10 cellular contexts compared by ENCODE assay signal in genomic region chr4:54318904-54319303, GRCh38.
DNase-seq lines count a peak whose midpoint lies in the region; ATAC-seq, FAIRE-seq and TF ChIP-seq lines count a peak whose summit lies in the region.
"Had no signal": no experiment of that assay in that cellular context is flagged by ENCODE, and none has a peak within 500 bp of the region (broad histone marks: within the 10 kb centered on the region; RNA-seq: fewer than 3 reads in every experiment).

No MANE protein-coding gene starts in this region.

- H3K27ac ChIP-seq in GM12878 (ENCODE audit: control insufficient read depth, insufficient read depth) = no peak overlapping the region
- no peak overlapping the region for H3K27ac ChIP-seq in lower lobe of right lung

- H3K36me3 Mint-ChIP-seq in Caco-2 (ENCODE audit: insufficient read depth, unreplicated experiment) = no peaks in the 10 kb centered on the region
- peaks cover 11% of the 10 kb centered on the region for H3K36me3 Mint-ChIP-seq in activated T-helper 2 cell treated with anti-CD3 and anti-CD28 coated beads, Interferon-gamma antibody, Interleukin-2, Interleukin-4, amounts not matched to agents 10 μg/mL and 5 μg/mL and 100 μg/mL, durations not matched to agents 14 hours and 24 hours and 36 hours (ENCODE audit: low read depth)
- H3K36me3 Mint-ChIP-seq: T-cell had no signal

- CTCF ChIA-PET in Caco-2 (lab: Charles Lee) = interaction anchor here (0.9 to 1.3 kb wide), 2 partner anchors 115 to 127 kb away, joined by 3 to 4 read pairs; no protein-coding TSS in a partner anchor
- CTCF ChIA-PET in GM12878 (lab: Yijun Ruan, JAX) = interaction anchor here (0.7 to 4.7 kb wide), 14 partner anchors 10 to 645 kb away, joined by 3 to 31 read pairs (median 4); no protein-coding TSS in a partner anchor

- intact Hi-C loops in Caco-2 (cut with micrococcal nuclease; ENCODE audit: unreplicated experiment) = no loop called here
- intact Hi-C loops in GM12878 (cut with micrococcal nuclease; ENCODE audit: unreplicated experiment) = no loop called here
- intact Hi-C loops in lower lobe of right lung (cut with DNase I) = no loop called here
- intact Hi-C loops in activated T-helper 2 cell treated with anti-CD3 and anti-CD28 coated beads, Interferon-gamma antibody, Interleukin-2, Interleukin-4, amounts not matched to agents 10 μg/mL and 5 μg/mL and 100 μg/mL, durations not matched to agents 14 hours and 24 hours and 36 hours (cut with micrococcal nuclease) = loop anchor here (5.0 to 10.0 kb wide), 3 partner anchors 123 to 646 kb away; no protein-coding TSS in a partner anchor

- no peaks in the 10 kb centered on the region for H3K27me3 Mint-ChIP-seq in Caco-2 (ENCODE audit: insufficient read depth, unreplicated experiment)
- H3K27me3 Mint-ChIP-seq in activated T-helper 2 cell treated with anti-CD3 and anti-CD28 coated beads, Interferon-gamma antibody, Interleukin-2, Interleukin-4, amounts not matched to agents 10 μg/mL and 5 μg/mL and 100 μg/mL, durations not matched to agents 14 hours and 24 hours and 36 hours (ENCODE audit: low read depth) = no peaks in the 10 kb centered on the region

- no peaks in the 10 kb centered on the region for H3K9me3 ChIP-seq in Caco-2
- no peaks in the 10 kb centered on the region; the same call in 1 of the 3 replicates for H3K9me3 ChIP-seq in GM12878 (replicated peaks; ENCODE audit: control insufficient read depth, insufficient read depth, low read length)
- H3K9me3 ChIP-seq in lower lobe of right lung = no peaks in the 10 kb centered on the region

- H3K27ac Mint-ChIP-seq in Caco-2 (ENCODE audit: unreplicated experiment) = no peak overlapping the region
- no peak overlapping the region for H3K27ac Mint-ChIP-seq in activated T-helper 2 cell treated with anti-CD3 and anti-CD28 coated beads, Interferon-gamma antibody, Interleukin-2, Interleukin-4, amounts not matched to agents 10 μg/mL and 5 μg/mL and 100 μg/mL, durations not matched to agents 14 hours and 24 hours and 36 hours
- H3K27ac Mint-ChIP-seq: T-cell had no signal

- no peaks in the 10 kb centered on the region for H3K9me3 Mint-ChIP-seq in Caco-2 (ENCODE audit: unreplicated experiment)
- peaks cover 4% of the 10 kb centered on the region for H3K9me3 Mint-ChIP-seq in activated T-helper 2 cell treated with anti-CD3 and anti-CD28 coated beads, Interferon-gamma antibody, Interleukin-2, Interleukin-4, amounts not matched to agents 10 μg/mL and 5 μg/mL and 100 μg/mL, durations not matched to agents 14 hours and 24 hours and 36 hours
- H3K9me3 Mint-ChIP-seq: T-cell had no signal

- SMC1A ChIA-PET in GM12878 (lab: Charles Lee; ENCODE audit: uncharacterized antibody, unreplicated experiment) = interaction anchor here (1.0 to 1.3 kb wide), 3 partner anchors 9 to 116 kb away, joined by 3 to 4 read pairs (median 4); no protein-coding TSS in a partner anchor

- POLR2A ChIA-PET in Caco-2 (lab: Charles Lee) = interaction anchor here (0.6 kb wide), 1 partner anchor 714 kb away, joined by 3 read pairs; no protein-coding TSS in a partner anchor
- POLR2A ChIA-PET in GM12878 (lab: Charles Lee) = no interaction called here

- peak; percentile 61 for TF ChIP-seq RAD21 in GM12878 (IDR thresholded peaks at IDR 0.05; ENCODE audit: insufficient read depth, low read depth, low read length)

- BruUV-seq in Caco-2 (replicated peaks; lab: Mats Ljungman, UMichigan) (no TSS peak), GM12878 (replicated peaks; lab: Mats Ljungman, UMichigan) (no TSS peak)

- H4K20me1 ChIP-seq in GM12878 (ENCODE audit: control insufficient read depth, insufficient read depth) = no peaks in the 10 kb centered on the region

- no peak overlapping the region for H3K4me3 Mint-ChIP-seq in Caco-2 (ENCODE audit: unreplicated experiment)
- H3K4me3 Mint-ChIP-seq in activated T-helper 2 cell treated with anti-CD3 and anti-CD28 coated beads, Interferon-gamma antibody, Interleukin-2, Interleukin-4, amounts not matched to agents 10 μg/mL and 5 μg/mL and 100 μg/mL, durations not matched to agents 14 hours and 24 hours and 36 hours (ENCODE audit: low read depth) = no peak overlapping the region
- H3K4me3 Mint-ChIP-seq: T-cell had no signal

- peak in 1 of 2 experiments; percentile 14 for DNase-seq in Caco-2
- no peak for DNase-seq in GM19239 (ENCODE audit: insufficient read length, low spot score)
- DNase-seq in NCI-H2227 (lab: John Stamatoyannopoulos, UW; ENCODE audit: unreplicated experiment) = peak; percentile 43
- no peak for DNase-seq in GM12878 (ENCODE audit: low read depth, low spot score)
- DNase-seq in lower lobe of right lung = no peak
- no peak for DNase-seq in activated T-helper 2 cell treated with anti-CD3 and anti-CD28 coated beads, Interferon-gamma antibody, Interleukin-2, Interleukin-4, amounts not matched to agents 10 μg/mL and 5 μg/mL and 100 μg/mL, durations not matched to agents 14 hours and 24 hours and 36 hours (ENCODE audit: low spot score)
- DNase-seq in activated effector memory CD4-positive, alpha-beta T cell treated with anti-CD3 and anti-CD28 coated beads, Interleukin-2, amount 50 U/mL, for 16 hours = no peak
- DNase-seq in NCI-H345 treated with DMSO at 0.1 percent for 48 hours (lab: John Stamatoyannopoulos, UW; ENCODE audit: unreplicated experiment) = no peak

- H3K4me3 ChIP-seq in Caco-2 (ENCODE audit: low read depth, low read length) (no peak overlapping the region), GM12878 (no peak overlapping the region), lower lobe of right lung (no peak overlapping the region)

- no peak for TF ChIP-seq POLR2A in GM12878 (IDR thresholded peaks at IDR 0.05; ENCODE audit: low read depth, low read length)

- no peak overlapping the region; the same call in 1 of the 2 replicates for H2AFZ ChIP-seq in GM12878 (ENCODE audit: control insufficient read depth, low read depth, low read length)

- no peak overlapping the region for H3K4me2 ChIP-seq in GM12878 (ENCODE audit: control insufficient read depth, insufficient read depth)

- 1% methylated on average over 5 of the region's 5 CpGs for WGBS in GM12878 (ENCODE audit: insufficient coverage, insufficient replicate concordance, low lambda C conversion rate, missing lambda C conversion rate)

- no peak for TF ChIP-seq EP300 in GM12878 (IDR thresholded peaks at IDR 0.05; ENCODE audit: borderline replicate concordance in 1 of 2, control insufficient read depth in 1 of 2, low read depth in 2 of 2, low read length in 2 of 2)

- H3K4me1 Mint-ChIP-seq in Caco-2 (ENCODE audit: low read depth, unreplicated experiment) = no peaks in the 10 kb centered on the region
- H3K4me1 Mint-ChIP-seq in activated T-helper 2 cell treated with anti-CD3 and anti-CD28 coated beads, Interferon-gamma antibody, Interleukin-2, Interleukin-4, amounts not matched to agents 10 μg/mL and 5 μg/mL and 100 μg/mL, durations not matched to agents 14 hours and 24 hours and 36 hours (ENCODE audit: low read depth) = peaks cover 36% of the 10 kb centered on the region

- H3K9ac ChIP-seq in GM12878 (ENCODE audit: control insufficient read depth, insufficient read depth, low read length) = no peak overlapping the region

- RAD21 ChIA-PET in GM12878 (lab: Charles Lee; ENCODE audit: unreplicated experiment) = interaction anchor here (0.8 kb wide), 1 partner anchor 122 kb away, joined by 3 read pairs; no protein-coding TSS in a partner anchor

- FAIRE-seq in GM19239 (lab: Jason Lieb, UNC) (peak; percentile 65), GM12878 (lab: Jason Lieb, UNC) (no peak)

- H3K36me3 ChIP-seq in Caco-2 (ENCODE audit: control insufficient read depth, insufficient read depth, low read length) (no peaks in the 10 kb centered on the region), GM12878 (ENCODE audit: control insufficient read depth in 2 of 2, insufficient read depth in 2 of 2, low read length in 1 of 2) (no peaks in the 10 kb centered on the region), lower lobe of right lung (no peaks in the 10 kb centered on the region)

- peak; percentile 53 for ATAC-seq in GM12878
- peak; percentile 60 to 63 for ATAC-seq in lower lobe of right lung
- ATAC-seq: right cardiac atrium, T-cell had no signal

- H3K79me2 ChIP-seq in GM12878 (ENCODE audit: control insufficient read depth, insufficient read depth, low read length) = no peaks in the 10 kb centered on the region

- in situ Hi-C loops in GM12878 (cut with MboI) = loop anchor here (25.0 kb wide), 1 partner anchor 1243 kb away; no protein-coding TSS in a partner anchor

- no peaks in the 10 kb centered on the region for H3K4me1 ChIP-seq in Caco-2
- H3K4me1 ChIP-seq in GM12878 (ENCODE audit: control insufficient read depth, insufficient read depth, low read length) = peaks cover 18% of the 10 kb centered on the region
- H3K4me1 ChIP-seq in lower lobe of right lung = no peaks in the 10 kb centered on the region

- H3K27me3 ChIP-seq in Caco-2 (replicated peaks; ENCODE audit: control insufficient read depth, insufficient read depth, low read length) (no peaks in the 10 kb centered on the region; the same call in 1 of the 2 replicates), GM12878 (replicated peaks in 1 of 2; ENCODE audit: control insufficient read depth in 2 of 2, insufficient read depth in 2 of 2, low read length in 1 of 2) (no peaks in the 10 kb centered on the region), lower lobe of right lung (ENCODE audit: low read depth) (no peaks in the 10 kb centered on the region)

- TF ChIP-seq CTCF in Caco-2 (IDR thresholded peaks at IDR 0.05; ENCODE audit: insufficient read depth in 1 of 2, low read depth in 1 of 2, low read length in 1 of 2, severe bottlenecking in 1 of 2, unreplicated experiment in 1 of 2) (peak; percentile 74 to 78), GM12878 (IDR thresholded peaks at IDR 0.05 in 2 of 3, conservative IDR thresholded peaks at IDR 0.05 in 1 of 3; ENCODE audit: control insufficient read depth in 2 of 3, extremely low read depth in 1 of 3, insufficient read depth in 1 of 3, low read depth in 3 of 3, low read length in 3 of 3) (peak; percentile 84 to 97 (median 94)), lower lobe of right lung (IDR thresholded peaks at IDR 0.05) (peak; percentile 75)

TF ChIP-seq in GM12878, 131 proteins besides CTCF, POLR2A, EP300 and RAD21:
- TF ChIP-seq SPI1 (IDR thresholded peaks at IDR 0.05; ENCODE audit: borderline replicate concordance, insufficient read depth, low read depth, low read length) (peak; percentile 24; the same call in 1 of the 2 replicates), SIN3A (IDR thresholded peaks at IDR 0.05; ENCODE audit: low read depth, low read length) (no peak), SMC3 (IDR thresholded peaks at IDR 0.05; ENCODE audit: borderline replicate concordance, low read length) (peak; percentile 51; the same call in 1 of the 2 replicates), YY1 (IDR thresholded peaks at IDR 0.05; ENCODE audit: low read depth, low read length) (no peak)
